13 cellular contexts compared by ENCODE assay signal in genomic region chr1:28718601-28719331, GRCh38. TPM values are rescaled to one million over a fixed set of nuclear protein-coding genes. Genes with fewer than 3 reads are reported as not detected.
DNase-seq lines count a peak whose midpoint lies in the region; ATAC-seq and TF ChIP-seq lines count a peak whose summit lies in the region.
"Had no signal": no experiment of that assay in that cellular context is flagged by ENCODE, and none has a peak within 500 bp of the region (broad histone marks: within the 10 kb centered on the region; RNA-seq: fewer than 3 reads in every experiment).

No MANE protein-coding gene starts in this region.

- no peaks in the 10 kb centered on the region for H4K20me1 ChIP-seq in GM23248 (ENCODE audit: insufficient read depth)

- 0 out of 2 replicates have a peak overlapping the region, but pooled peaks have one; percentile 43 for H2AFZ ChIP-seq in GM23248

- H3K27ac ChIP-seq in GM23248 (no peak overlapping the region), WERI-Rb-1 (no peak overlapping the region)
- H3K27ac ChIP-seq: foreskin keratinocyte had no signal

- in situ Hi-C loops in GM23248 (cut with MboI): no loop called here

- H3K9me3 ChIP-seq in GM23248 (ENCODE audit: low read depth) (no peaks in the 10 kb centered on the region), WERI-Rb-1 (ENCODE audit: severe bottlenecking) (no peaks in the 10 kb centered on the region)

- H3K4me2 ChIP-seq in GM23248 (ENCODE audit: unreplicated experiment): no peak overlapping the region

- TF ChIP-seq CTCF in WERI-Rb-1 (IDR thresholded peaks at IDR 0.05; ENCODE audit: low read depth, low read length): no peak

- 0 out of 2 replicates have a peak, but pooled peaks cover 4% of the 10 kb centered on the region for H3K36me3 ChIP-seq in GM23248 (ENCODE audit: low read depth)
- H3K36me3 ChIP-seq in WERI-Rb-1: peaks cover 13% of the 10 kb centered on the region

- no peak overlapping the region for H3K9ac ChIP-seq in GM23248

- H3K27me3 ChIP-seq in GM23248 (replicated peaks; ENCODE audit: insufficient read depth) (no peaks in the 10 kb centered on the region), WERI-Rb-1 (ENCODE audit: insufficient read depth, low read depth, severe bottlenecking) (no peaks in the 10 kb centered on the region)
- H3K27me3 ChIP-seq: foreskin keratinocyte had no signal

- peaks cover 8% of the 10 kb centered on the region; the same call in 1 of the 2 replicates for H3K4me1 ChIP-seq in GM23248 (ENCODE audit: insufficient read depth)
- H3K4me1 ChIP-seq: foreskin keratinocyte had no signal

- no peak for ATAC-seq in HG02610 (IDR thresholded peaks at IDR 0.05; ENCODE audit: unreplicated experiment)
- no peak for ATAC-seq in GM18907 (IDR thresholded peaks at IDR 0.05; ENCODE audit: unreplicated experiment)
- ATAC-seq: foreskin keratinocyte; stimulated activated effector memory CD8-positive, alpha-beta T cell treated with anti-CD3 and anti-CD28 coated beads, Interleukin-12 subunit alpha, Interleukin-12 subunit beta, amount 100 ng/mL, for 72 hours had no signal

- WGBS in GM23248 (ENCODE audit: low coverage in 1 of 2, low lambda C conversion rate in 2 of 2, missing lambda C conversion rate in 2 of 2), 2 experiments: 59 to 61% methylated on average over 4 of the region's 4 CpGs

- H3K9me2 ChIP-seq in GM23248 (ENCODE audit: insufficient read depth): no peaks in the 10 kb centered on the region

- H3K4me3 ChIP-seq in GM23248 (no peak overlapping the region), WERI-Rb-1 (ENCODE audit: low read depth, low read length) (no peak overlapping the region)

- DNase-seq in AG08395 (ENCODE audit: low spot score) (peak; percentile 57), GM23248 (peak; percentile 71), WERI-Rb-1 (peak; percentile 9), iPS-NIHi7 (ENCODE audit: extremely low spot score) (peak; percentile 43), GF-D8 (lab: John Stamatoyannopoulos, UW) (no peak), globus pallidus (ENCODE audit: low spot score) (no peak)
- DNase-seq: activated CD4-positive, alpha-beta T cell treated with anti-CD3 and anti-CD28 coated beads for 4 hours; DMS79 treated with DMSO at 0.1 percent for 48 hours; NCI-H1417 treated with DMSO at 0.1 percent for 48 hours had no signal

- no peaks in the 10 kb centered on the region for H3K79me2 ChIP-seq in GM23248 (ENCODE audit: insufficient read depth)

- peaks cover 10% of the 10 kb centered on the region; the same call in 1 of the 2 replicates for H3F3A ChIP-seq in GM23248 (ENCODE audit: insufficient read depth)

RNA-seq across cellular contexts. Expression of gene YTHDF2, which starts 18.0 kb away (rescaled TPM):
- total RNA-seq in GM23248 (2014; rRNA removed; shearing (Covaris generic)): 46.7 and 51.9 TPM in 2 replicates
- 80.2 and 81.9 TPM in 2 replicates for polyA plus RNA-seq in GM23248 (2016; fragmentation: Nextera tagmentation; extraction: Ambion mirVana)

RNA-seq across cellular contexts. Expression of gene GMEB1, which starts 50.2 kb away (rescaled TPM):
- total RNA-seq in GM23248 (2014; rRNA removed; shearing (Covaris generic)): 6.9 and 8.1 TPM in 2 replicates
- polyA plus RNA-seq in GM23248 (2016; fragmentation: Nextera tagmentation; extraction: Ambion mirVana): 8.2 and 9.0 TPM in 2 replicates

Comparison
In these comparisons a context has a peak if more than half of its experiments do, and no peak if none do; other contexts are left out.
1. DNase-seq: peak in AG08395 (single experiment), GM23248 (single experiment), WERI-Rb-1 (single experiment) and iPS-NIHi7 (single experiment); none in GF-D8 (single experiment) and globus pallidus (single experiment).